Comparison of ENCODE assay signal across 9 cellular contexts in genomic region chr21:44709426-44710293, GRCh38. TPM values are rescaled to one million over a fixed set of nuclear protein-coding genes. Genes with fewer than 3 reads are reported as not detected.
DNase-seq lines count a peak whose midpoint lies in the region; ATAC-seq, FAIRE-seq and TF ChIP-seq lines count a peak whose summit lies in the region.
"Had no signal": no experiment of that assay in that cellular context is flagged by ENCODE, and none has a peak within 500 bp of the region (broad histone marks: within the 10 kb centered on the region; RNA-seq: fewer than 3 reads in every experiment).

No MANE protein-coding gene starts in this region.

- H3K27ac ChIP-seq in small intestine (ENCODE audit: low read depth in 1 of 2, low read length in 1 of 2): no peak overlapping the region

- DNase-seq in EL: peak; percentile 10
- DNase-seq in NCI-H2107 treated with DMSO at 0.1 percent for 48 hours (lab: John Stamatoyannopoulos, UW; ENCODE audit: unreplicated experiment): peak; percentile 60
- DNase-seq in bronchial epithelial cell (ENCODE audit: low read depth): peak; percentile 78
- peak in 1 of 2 experiments; percentile 45 for DNase-seq in mesothelial cell of epicardium (ENCODE audit: low spot score in 2 of 2, unreplicated experiment in 2 of 2)
- no peak for DNase-seq in HK-2 (ENCODE audit: unreplicated experiment)
- no peak for DNase-seq in nephron progenitor cell
- DNase-seq in small intestine: no peak

- H3K4me3 ChIP-seq in bronchial epithelial cell (ENCODE audit: low read depth, low read length) (no peak overlapping the region), small intestine (ENCODE audit: low read depth in 1 of 2, low read length in 2 of 2) (no peak overlapping the region)
- H3K4me3 ChIP-seq: lung had no signal

- H3K36me3 ChIP-seq in bronchial epithelial cell (ENCODE audit: control insufficient read depth, insufficient read depth, low read length) (no peaks in the 10 kb centered on the region), small intestine (ENCODE audit: control insufficient read depth in 2 of 2, insufficient read depth in 2 of 2, low read length in 2 of 2) (no peaks in the 10 kb centered on the region)

- H3K9me3 Mint-ChIP-seq in mesothelial cell of epicardium: no peaks in the 10 kb centered on the region
- H3K9me3 Mint-ChIP-seq in nephron progenitor cell: peaks cover 18% of the 10 kb centered on the region

- H3K36me3 Mint-ChIP-seq in mesothelial cell of epicardium (no peaks in the 10 kb centered on the region), nephron progenitor cell (ENCODE audit: low read depth) (no peaks in the 10 kb centered on the region)

- peak overlapping the region; percentile 32 for H3K4me3 Mint-ChIP-seq in mesothelial cell of epicardium
- no peak overlapping the region for H3K4me3 Mint-ChIP-seq in nephron progenitor cell

- H3K27me3 ChIP-seq in bronchial epithelial cell (ENCODE audit: control insufficient read depth, insufficient read depth, low read length): peaks cover 42% of the 10 kb centered on the region
- peaks cover 17 to 58% of the 10 kb centered on the region in 2 donors for H3K27me3 ChIP-seq in small intestine (ENCODE audit: control insufficient read depth in 2 of 2, insufficient read depth in 2 of 2, low read length in 2 of 2)

- H3K9me3 ChIP-seq in small intestine (ENCODE audit: control insufficient read depth, low read depth): no peaks in the 10 kb centered on the region

- H3K4me1 Mint-ChIP-seq in mesothelial cell of epicardium: peaks cover 27% of the 10 kb centered on the region
- H3K4me1 Mint-ChIP-seq in nephron progenitor cell: peaks cover 57% of the 10 kb centered on the region

- TF ChIP-seq CTCF in bronchial epithelial cell (IDR thresholded peaks at IDR 0.05; ENCODE audit: insufficient read depth, low read length, severe bottlenecking): no peak
- TF ChIP-seq CTCF in mesothelial cell of epicardium (IDR thresholded peaks at IDR 0.05; ENCODE audit: unreplicated experiment): no peak
- TF ChIP-seq CTCF in nephron progenitor cell (IDR thresholded peaks at IDR 0.05): no peak

- no peaks in the 10 kb centered on the region for H3K4me1 ChIP-seq in small intestine (ENCODE audit: control insufficient read depth in 2 of 2, insufficient read depth in 1 of 2, low read depth in 1 of 2, low read length in 1 of 2)

- no peak for ATAC-seq in GM19455 (IDR thresholded peaks at IDR 0.05; ENCODE audit: unreplicated experiment)

- H3K27ac Mint-ChIP-seq in mesothelial cell of epicardium (no peak overlapping the region), nephron progenitor cell (no peak overlapping the region)

- WGBS in small intestine, 3 donors: 4 to 7% (median 4%) methylated on average over 45 of the region's 45 CpGs

- FAIRE-seq in bronchial epithelial cell (lab: Jason Lieb, UNC): no peak
- no peak for FAIRE-seq in small intestine (lab: Jason Lieb, UNC)

- H3K27me3 Mint-ChIP-seq in mesothelial cell of epicardium (ENCODE audit: low read depth) (peaks cover 97% of the 10 kb centered on the region), nephron progenitor cell (ENCODE audit: low read depth, poor library complexity) (peaks cover 100% of the 10 kb centered on the region)

RNA-seq across cellular contexts. Expression of gene TSPEAR, which starts 1.7 kb away (rescaled TPM):
- total RNA-seq in bronchial epithelial cell: not detected in 2 replicates
- 0.09 to 0.11 TPM (median 0.11 TPM) in 3 replicates for total RNA-seq in mesothelial cell of epicardium
- under 1 TPM in 2 of 3 donors, not detected in 1; 0.09 to 0.27 TPM for polyA plus RNA-seq in small intestine

RNA-seq across cellular contexts. Expression of gene KRTAP10-12, which starts 12.7 kb away (rescaled TPM):
- not detected in 2 replicates for total RNA-seq in bronchial epithelial cell
- not detected in 3 replicates for total RNA-seq in mesothelial cell of epicardium
- polyA plus RNA-seq in small intestine: not detected
- total RNA-seq: lung had no signal
- polyA plus RNA-seq: lung had no signal

RNA-seq across cellular contexts. Expression of gene KRTAP12-1, which starts 27.7 kb away (rescaled TPM):
- total RNA-seq in bronchial epithelial cell (not detected in 2 replicates), mesothelial cell of epicardium (not detected in 3 replicates)
- not detected for polyA plus RNA-seq in small intestine
- total RNA-seq: lung had no signal
- polyA plus RNA-seq: lung had no signal

RNA-seq across cellular contexts. Expression of gene KRTAP12-2, which starts 42.9 kb away (rescaled TPM):
- total RNA-seq in bronchial epithelial cell (not detected in 2 replicates), mesothelial cell of epicardium (not detected in 3 replicates)
- not detected for polyA plus RNA-seq in small intestine
- total RNA-seq: lung had no signal
- polyA plus RNA-seq: lung had no signal

RNA-seq across cellular contexts. Expression of gene KRTAP12-3, which starts 51.9 kb away (rescaled TPM):
- total RNA-seq in bronchial epithelial cell (not detected in 2 replicates), mesothelial cell of epicardium (not detected in 3 replicates)
- polyA plus RNA-seq in small intestine: not detected
- total RNA-seq: lung had no signal
- polyA plus RNA-seq: lung had no signal

Comparison
In these comparisons a context has a peak if more than half of its experiments do, and no peak if none do; other contexts are left out.
1. DNase-seq: peak in EL (single experiment), NCI-H2107 treated with DMSO at 0.1 percent for 48 hours (single experiment) and bronchial epithelial cell (single experiment); none in HK-2 (single experiment), nephron progenitor cell (single experiment) and small intestine (single experiment).